Comparison of ENCODE assay signal across 11 cellular contexts in genomic region chr22:24502540-24502939, GRCh38. TPM values are rescaled to one million over a fixed set of nuclear protein-coding genes. Genes with fewer than 3 reads are reported as not detected.
DNase-seq lines count a peak whose midpoint lies in the region; ATAC-seq and TF ChIP-seq lines count a peak whose summit lies in the region.
"Had no signal": no experiment of that assay in that cellular context is flagged by ENCODE, and none has a peak within 500 bp of the region (broad histone marks: within the 10 kb centered on the region; RNA-seq: fewer than 3 reads in every experiment).

No MANE protein-coding gene starts in this region.

- no peaks in the 10 kb centered on the region for H3K79me2 ChIP-seq in osteoblast (ENCODE audit: insufficient read depth, low read length)

- no TSS peak for BruUV-seq in Calu3 (replicated peaks; lab: Mats Ljungman, UMichigan)

- DNase-seq in Calu3 = no peak
- DNase-seq in central memory CD8-positive, alpha-beta T cell (ENCODE audit: low spot score in 2 of 2) = no peak
- DNase-seq in osteoblast (ENCODE audit: insufficient read length, low spot score, missing footprints) = peak; percentile 23
- DNase-seq in activated T-cell treated with anti-CD3 and anti-CD28 coated beads, Interleukin-2, amount 50 U/mL, for 24 hours = no peak
- no peak for DNase-seq in immature natural killer cell
- DNase-seq in cortex of kidney (lab: John Stamatoyannopoulos, UW) = no peak
- no peak for DNase-seq in Right ventricle myocardium inferior (ENCODE audit: missing footprints)
- DNase-seq: DMS79 treated with DMSO at 0.1 percent for 48 hours had no signal

- ATAC-seq in central memory CD8-positive, alpha-beta T cell (replicated peaks; ENCODE audit: extremely low read depth, poor library complexity, severe bottlenecking) = no peak
- ATAC-seq in Right ventricle myocardium inferior = no peak

- H4K20me1 ChIP-seq in BLaER1 (no peaks in the 10 kb centered on the region), osteoblast (ENCODE audit: insufficient read depth, low read length) (no peaks in the 10 kb centered on the region)

- H3K4me3 Mint-ChIP-seq in Calu3 (ENCODE audit: low read depth, unreplicated experiment) (no peak overlapping the region), immature natural killer cell (no peak overlapping the region)
- no peak overlapping the region for H3K4me3 Mint-ChIP-seq in central memory CD8-positive, alpha-beta T cell
- H3K4me3 Mint-ChIP-seq in activated T-cell treated with anti-CD3 and anti-CD28 coated beads, Interleukin-2, amount 50 U/mL, for 24 hours = no peak overlapping the region

- intact Hi-C loops in Calu3 (cut with micrococcal nuclease; ENCODE audit: unreplicated experiment) (no loop called here), Right ventricle myocardium inferior (cut with DNase I) (loop anchor here (5.0 kb wide), 1 partner anchor 80 kb away; no protein-coding TSS in a partner anchor)

- peak overlapping the region; percentile 25 for H3K4me2 ChIP-seq in BLaER1
- H3K4me2 ChIP-seq in osteoblast (ENCODE audit: insufficient read depth, low read length) = no peak overlapping the region

- H3K9ac ChIP-seq in BLaER1 = no peak overlapping the region
- H3K9ac ChIP-seq: GM23248 had no signal

- H3K4me1 ChIP-seq in BLaER1 (peaks cover 74% of the 10 kb centered on the region), osteoblast (ENCODE audit: insufficient read depth, low read length) (peaks cover 3% of the 10 kb centered on the region)

- H2AFZ ChIP-seq in osteoblast (ENCODE audit: low read length) = no peak overlapping the region
- H2AFZ ChIP-seq: GM23248 had no signal

- H3K27ac ChIP-seq in BLaER1 (no peak overlapping the region), osteoblast (ENCODE audit: low read depth, low read length) (no peak overlapping the region)
- H3K27ac ChIP-seq: GM23248 had no signal

- H3K4me3 ChIP-seq in BLaER1 (no peak overlapping the region), osteoblast (ENCODE audit: insufficient read depth, low read length) (no peak overlapping the region)
- H3K4me3 ChIP-seq: GM23248 had no signal

- H3K9me3 Mint-ChIP-seq in Calu3 (ENCODE audit: low read depth, unreplicated experiment) (no peaks in the 10 kb centered on the region), immature natural killer cell (no peaks in the 10 kb centered on the region)
- H3K9me3 Mint-ChIP-seq in central memory CD8-positive, alpha-beta T cell = no peaks in the 10 kb centered on the region
- H3K9me3 Mint-ChIP-seq in activated T-cell treated with anti-CD3 and anti-CD28 coated beads, Interleukin-2, amount 50 U/mL, for 24 hours = no peaks in the 10 kb centered on the region

- H3K4me1 Mint-ChIP-seq in Calu3 (ENCODE audit: low read depth, unreplicated experiment) = peaks cover 30% of the 10 kb centered on the region
- peaks cover 6% of the 10 kb centered on the region for H3K4me1 Mint-ChIP-seq in central memory CD8-positive, alpha-beta T cell
- peaks cover 17% of the 10 kb centered on the region for H3K4me1 Mint-ChIP-seq in activated T-cell treated with anti-CD3 and anti-CD28 coated beads, Interleukin-2, amount 50 U/mL, for 24 hours (ENCODE audit: low read depth)
- H3K4me1 Mint-ChIP-seq in immature natural killer cell = peaks cover 2 to 9% of the 10 kb centered on the region in 2 donors

- TF ChIP-seq CTCF in Calu3 (IDR thresholded peaks at IDR 0.05; ENCODE audit: unreplicated experiment) (no peak), osteoblast (IDR thresholded peaks at IDR 0.05; ENCODE audit: extremely low read depth, low read depth, low read length) (no peak)

- no peaks in the 10 kb centered on the region for H3K9me3 ChIP-seq in BLaER1
- H3K9me3 ChIP-seq in osteoblast (ENCODE audit: low read depth, low read length) = no peaks in the 10 kb centered on the region

- H3K36me3 Mint-ChIP-seq in Calu3 (ENCODE audit: insufficient read depth, unreplicated experiment) (peaks cover 3% of the 10 kb centered on the region), immature natural killer cell (no peaks in the 10 kb centered on the region)
- peaks cover 2% of the 10 kb centered on the region for H3K36me3 Mint-ChIP-seq in central memory CD8-positive, alpha-beta T cell (ENCODE audit: insufficient read depth)
- H3K36me3 Mint-ChIP-seq in activated T-cell treated with anti-CD3 and anti-CD28 coated beads, Interleukin-2, amount 50 U/mL, for 24 hours (ENCODE audit: low read depth) = no peaks in the 10 kb centered on the region

- H3K27me3 ChIP-seq in BLaER1 (no peaks in the 10 kb centered on the region), osteoblast (ENCODE audit: insufficient read depth, low read length) (peaks cover 13% of the 10 kb centered on the region)

- peaks cover 49% of the 10 kb centered on the region for H3K27me3 Mint-ChIP-seq in Calu3 (ENCODE audit: unreplicated experiment)
- H3K27me3 Mint-ChIP-seq in central memory CD8-positive, alpha-beta T cell = no peaks in the 10 kb centered on the region
- H3K27me3 Mint-ChIP-seq in activated T-cell treated with anti-CD3 and anti-CD28 coated beads, Interleukin-2, amount 50 U/mL, for 24 hours = no peaks in the 10 kb centered on the region
- peaks cover 2 to 7% (median 5%) of the 10 kb centered on the region in 3 donors for H3K27me3 Mint-ChIP-seq in immature natural killer cell (ENCODE audit: low read depth in 3 of 3)

- H3K27ac Mint-ChIP-seq in Calu3 (ENCODE audit: unreplicated experiment) = peak overlapping the region; percentile 15
- peak overlapping the region; percentile 69 for H3K27ac Mint-ChIP-seq in central memory CD8-positive, alpha-beta T cell (ENCODE audit: low read depth)
- H3K27ac Mint-ChIP-seq in activated T-cell treated with anti-CD3 and anti-CD28 coated beads, Interleukin-2, amount 50 U/mL, for 24 hours = no peak overlapping the region
- H3K27ac Mint-ChIP-seq in immature natural killer cell = no peak overlapping the region

- no peaks in the 10 kb centered on the region for H3K36me3 ChIP-seq in BLaER1
- no peaks in the 10 kb centered on the region for H3K36me3 ChIP-seq in osteoblast (ENCODE audit: insufficient read depth, low read length)

- CTCF ChIA-PET in Calu3 (lab: Charles Lee) = interaction anchor here (0.8 to 2.7 kb wide), 3 partner anchors 20 to 81 kb away, joined by 3 to 9 read pairs (median 3); no protein-coding TSS in a partner anchor

RNA-seq across cellular contexts. Expression of gene UPB1, which starts 7.4 kb away (rescaled TPM):
- 0.22 and 0.50 TPM in 2 replicates for total RNA-seq in Calu3 (2022)
- under 0.01 TPM in 1 of 2 replicates, not detected in the other for total RNA-seq in osteoblast
- not detected for polyA plus RNA-seq in immature natural killer cell
- 1.3 TPM for total RNA-seq in Right ventricle myocardium inferior
- total RNA-seq: A172, GM23248 had no signal
- polyA plus RNA-seq: GM23248 had no signal

RNA-seq across cellular contexts. Expression of gene GUCD1, which starts 52.4 kb away (rescaled TPM):
- total RNA-seq in Calu3 (2022) (130 and 149 TPM in 2 replicates), osteoblast (146 and 155 TPM in 2 replicates), Right ventricle myocardium inferior (266 TPM)
- polyA plus RNA-seq in immature natural killer cell = 10 to 100 TPM; 41.1 to 65.1 (median 64.1) TPM

RNA-seq across cellular contexts. Expression of gene SNRPD3, which starts 53.3 kb away (rescaled TPM):
- total RNA-seq in Calu3 (2022) (165 and 180 TPM in 2 replicates), osteoblast (51.9 and 57.5 TPM in 2 replicates), Right ventricle myocardium inferior (70.0 TPM)
- polyA plus RNA-seq in immature natural killer cell = 100 to 1,000 TPM in 2 of 3 donors, 10 to 100 TPM in 1; 56.6 to 116 (median 113) TPM

Comparison
In these comparisons a context has a peak if more than half of its experiments do, and no peak if none do; other contexts are left out.
1. H3K27ac Mint-ChIP-seq: peak in Calu3 (single experiment) and central memory CD8-positive, alpha-beta T cell (single experiment); none in activated T-cell treated with anti-CD3 and anti-CD28 coated beads, Interleukin-2, amount 50 U/mL, for 24 hours (single experiment) and immature natural killer cell (0 of 6).